In genomic region chr10:70270952-70271351, GRCh38 we compare ENCODE assay signal across 23 cellular contexts. TPM values are rescaled to one million over a fixed set of nuclear protein-coding genes. Genes with fewer than 3 reads are reported as not detected.
DNase-seq lines count a peak whose midpoint lies in the region; ATAC-seq and TF ChIP-seq lines count a peak whose summit lies in the region.
"Had no signal": no experiment of that assay in that cellular context is flagged by ENCODE, and none has a peak within 500 bp of the region (broad histone marks: within the 10 kb centered on the region; RNA-seq: fewer than 3 reads in every experiment).

No MANE protein-coding gene starts in this region.

- no peaks in the 10 kb centered on the region for H3K36me3 Mint-ChIP-seq in activated CD4-positive, alpha-beta T cell treated with anti-CD3 and anti-CD28 coated beads, Interleukin-2, amount 10 ng/mL, durations not matched to agents 24 days and 14 days (ENCODE audit: low read depth)
- no peaks in the 10 kb centered on the region for H3K36me3 Mint-ChIP-seq in CD4-positive, alpha-beta T cell (ENCODE audit: low read depth)

- no peak overlapping the region for H3K4me3 ChIP-seq in GM12865 (ENCODE audit: low read depth, low read length)
- no peak overlapping the region for H3K4me3 ChIP-seq in KMS-11 (IDR thresholded peaks at IDR 0.05; ENCODE audit: insufficient read depth, low read depth, low read length)
- H3K4me3 ChIP-seq: GM23248, K562 had no signal

- no peak overlapping the region for H3K9ac ChIP-seq in KMS-11
- H3K9ac ChIP-seq: GM23248, SK-N-SH had no signal

- no peaks in the 10 kb centered on the region for H3K36me3 ChIP-seq in KMS-11 (ENCODE audit: insufficient read depth)

- POLR2A ChIA-PET in CD4-positive, alpha-beta T cell (lab: Charles Lee): interaction anchor here (1.0 kb wide), 1 partner anchor 331 kb away, joined by 3 read pairs; no protein-coding TSS in a partner anchor

- H3K9me3 Mint-ChIP-seq in activated CD4-positive, alpha-beta T cell treated with anti-CD3 and anti-CD28 coated beads, Interleukin-2, amount 10 ng/mL, durations not matched to agents 24 days and 14 days: no peaks in the 10 kb centered on the region
- H3K9me3 Mint-ChIP-seq in CD4-positive, alpha-beta T cell: no peaks in the 10 kb centered on the region

- peak overlapping the region; percentile 45; the same call in 1 of the 2 replicates for H2AFZ ChIP-seq in KMS-11 (ENCODE audit: low read depth)
- H2AFZ ChIP-seq: GM23248 had no signal

- H3K79me2 ChIP-seq in KMS-11 (ENCODE audit: insufficient read depth, low read depth): no peaks in the 10 kb centered on the region

- H3K4me1 Mint-ChIP-seq in activated CD4-positive, alpha-beta T cell treated with anti-CD3 and anti-CD28 coated beads, Interleukin-2, amount 10 ng/mL, durations not matched to agents 24 days and 14 days: peaks cover 30% of the 10 kb centered on the region
- H3K4me1 Mint-ChIP-seq in CD4-positive, alpha-beta T cell (ENCODE audit: low read depth): peaks cover 10% of the 10 kb centered on the region

- H3K27ac Mint-ChIP-seq in activated CD4-positive, alpha-beta T cell treated with anti-CD3 and anti-CD28 coated beads, Interleukin-2, amount 10 ng/mL, durations not matched to agents 24 days and 14 days: peak overlapping the region; percentile 35
- H3K27ac Mint-ChIP-seq in CD4-positive, alpha-beta T cell: no peak overlapping the region

- H3K27me3 ChIP-seq in KMS-11 (ENCODE audit: insufficient read depth, low read depth): no peaks in the 10 kb centered on the region
- H3K27me3 ChIP-seq in CD4-positive, alpha-beta T cell (ENCODE audit: control insufficient read depth, insufficient read depth, low read length): no peaks in the 10 kb centered on the region

- no peak for ATAC-seq in HG03460 (IDR thresholded peaks at IDR 0.05; ENCODE audit: unreplicated experiment)
- no peak for ATAC-seq in CD4-positive, alpha-beta T cell (ENCODE audit: poor library complexity)
- ATAC-seq: K562 had no signal

- no peaks in the 10 kb centered on the region for H3K27me3 Mint-ChIP-seq in activated CD4-positive, alpha-beta T cell treated with anti-CD3 and anti-CD28 coated beads, Interleukin-2, amount 10 ng/mL, durations not matched to agents 24 days and 14 days
- no peaks in the 10 kb centered on the region for H3K27me3 Mint-ChIP-seq in CD4-positive, alpha-beta T cell

- intact Hi-C loops in activated CD4-positive, alpha-beta T cell treated with anti-CD3 and anti-CD28 coated beads, Interleukin-2, amount 10 ng/mL, durations not matched to agents 24 days and 14 days (cut with micrococcal nuclease): loop anchor here (5.0 kb wide), 1 partner anchor 91 kb away; no protein-coding TSS in a partner anchor
- intact Hi-C loops in CD4-positive, alpha-beta T cell (cut with DNase I, micrococcal nuclease): loop anchor here in 1 of 2 experiments (5.0 kb wide), 1 partner anchor 91 kb away; no protein-coding TSS in a partner anchor

- DNase-seq in activated CD4-positive, alpha-beta T cell treated with anti-CD3 and anti-CD28 coated beads, Interleukin-2, amount 10 ng/mL, durations not matched to agents 24 days and 14 days: peak; percentile 67
- DNase-seq in activated CD4-positive, alpha-beta T cell treated with anti-CD3 and anti-CD28 coated beads, Interleukin-2, amount 50 U/mL, for 48 hours: no peak
- DNase-seq in GM12865 (ENCODE audit: low read depth) (peak; percentile 64), RPMI8226 (peak; percentile 67), NCI-H1417 (lab: John Stamatoyannopoulos, UW) (no peak)
- no peak for DNase-seq in CD4-positive, alpha-beta T cell
- DNase-seq: DMS53, GM23248, H7, NCI-H1048, NCI-H1417 treated with DMSO at 0.1 percent for 48 hours, NCI-H1694 treated with DMSO at 0.1 percent for 48 hours, NCI-H2081, NCI-H226, NCI-H510A, NCI-H69, SK-N-SH, SW 1271 had no signal

- peak overlapping the region; percentile 52 for H3K4me2 ChIP-seq in KMS-11
- H3K4me2 ChIP-seq: SK-N-SH had no signal

- no peaks in the 10 kb centered on the region for H4K20me1 ChIP-seq in KMS-11 (ENCODE audit: insufficient read depth)

- H3K4me3 Mint-ChIP-seq in activated CD4-positive, alpha-beta T cell treated with anti-CD3 and anti-CD28 coated beads, Interleukin-2, amount 10 ng/mL, durations not matched to agents 24 days and 14 days: no peak overlapping the region
- H3K4me3 Mint-ChIP-seq in CD4-positive, alpha-beta T cell: no peak overlapping the region

- H3K27ac ChIP-seq in KMS-11: peak overlapping the region; percentile 70
- no peak overlapping the region for H3K27ac ChIP-seq in CD4-positive, alpha-beta T cell (ENCODE audit: low read depth, low read length)
- H3K27ac ChIP-seq: GM23248 had no signal

- TF ChIP-seq CTCF in GM12865 (IDR thresholded peaks at IDR 0.05; ENCODE audit: insufficient read depth, low read depth, low read length, missing control alignments) (no peak), KMS-11 (conservative IDR thresholded peaks at IDR 0.05; ENCODE audit: low read depth, low read length) (no peak)
- TF ChIP-seq CTCF in CD4-positive, alpha-beta T cell (IDR thresholded peaks at IDR 0.05): no peak

- peaks cover 40% of the 10 kb centered on the region for H3K4me1 ChIP-seq in KMS-11 (ENCODE audit: low read depth, poor library complexity, severe bottlenecking)

- CTCF ChIA-PET in CD4-positive, alpha-beta T cell (lab: Charles Lee): no interaction called here

- no peaks in the 10 kb centered on the region for H3K9me3 ChIP-seq in CD4-positive, alpha-beta T cell (ENCODE audit: control insufficient read depth, low read length)
- H3K9me3 ChIP-seq: SK-N-SH had no signal

RNA-seq across cellular contexts. Expression of gene NPFFR1, which starts 12.9 kb away (rescaled TPM):
- not detected in 2 replicates for total RNA-seq in activated CD4-positive, alpha-beta T cell treated with anti-CD3 and anti-CD28 coated beads, Interleukin-2, amount 10 ng/mL, durations not matched to agents 24 days and 14 days
- total RNA-seq in CD4-positive, alpha-beta T cell: under 1 TPM in 1 of 2 experiments, not detected in 1; 0.03 TPM
- total RNA-seq: Daoy, G401, GM23248, H7 had no signal

RNA-seq across cellular contexts. Expression of gene PPA1, which starts 37.7 kb away (rescaled TPM):
- total RNA-seq in activated CD4-positive, alpha-beta T cell treated with anti-CD3 and anti-CD28 coated beads, Interleukin-2, amount 10 ng/mL, durations not matched to agents 24 days and 14 days: 413 and 424 TPM in 2 replicates
- 10 to 100 TPM; 69.0 to 69.3 TPM for total RNA-seq in CD4-positive, alpha-beta T cell

Comparison
In these comparisons a context has a peak if more than half of its experiments do, and no peak if none do; other contexts are left out.
1. DNase-seq: peak in activated CD4-positive, alpha-beta T cell treated with anti-CD3 and anti-CD28 coated beads, Interleukin-2, amount 10 ng/mL, durations not matched to agents 24 days and 14 days (single experiment), GM12865 (single experiment) and RPMI8226 (single experiment); none in activated CD4-positive, alpha-beta T cell treated with anti-CD3 and anti-CD28 coated beads, Interleukin-2, amount 50 U/mL, for 48 hours (0 of 2), CD4-positive, alpha-beta T cell (0 of 10) and NCI-H1417 (0 of 3).